16 cellular contexts compared by ENCODE assay signal in genomic region chr2:110124038-110124825, GRCh38. TPM values are rescaled to one million over a fixed set of nuclear protein-coding genes. Genes with fewer than 3 reads are reported as not detected.
DNase-seq lines count a peak whose midpoint lies in the region; ATAC-seq and TF ChIP-seq lines count a peak whose summit lies in the region.
"Had no signal": no experiment of that assay in that cellular context is flagged by ENCODE, and none has a peak within 500 bp of the region (broad histone marks: within the 10 kb centered on the region; RNA-seq: fewer than 3 reads in every experiment).

No MANE protein-coding gene starts in this region.

- no peaks in the 10 kb centered on the region for H3K9me2 ChIP-seq in MM.1S (replicated peaks; ENCODE audit: insufficient read depth, low read length)
- H3K9me2 ChIP-seq in PC-9 (ENCODE audit: insufficient read depth), result no peaks in the 10 kb centered on the region

- no peak overlapping the region for H2AFZ ChIP-seq in MM.1S (ENCODE audit: low read length)
- peak overlapping the region; percentile 23 for H2AFZ ChIP-seq in osteoblast (ENCODE audit: low read length)
- H2AFZ ChIP-seq in PC-9, result no peak overlapping the region

- intact Hi-C loops in PC-9 (cut with micrococcal nuclease; ENCODE audit: unreplicated experiment), result no loop called here

- H3K27me3 ChIP-seq in MM.1S (replicated peaks; ENCODE audit: insufficient read depth, low read length) (no peaks in the 10 kb centered on the region), osteoblast (ENCODE audit: insufficient read depth, low read length) (no peaks in the 10 kb centered on the region), PC-9 (ENCODE audit: insufficient read depth, low read depth) (no peaks in the 10 kb centered on the region)

- H3K4me3 ChIP-seq in MM.1S (ENCODE audit: low read length) (no peak overlapping the region), osteoblast (ENCODE audit: insufficient read depth, low read length) (no peak overlapping the region), PC-9 (no peak overlapping the region)
- H3K4me3 ChIP-seq: SK-N-MC had no signal

- peak; percentile 12 for DNase-seq in NCI-H2171 treated with DMSO at 0.1 percent for 48 hours (lab: John Stamatoyannopoulos, UW)
- no peak for DNase-seq in NCI-H2171 (lab: John Stamatoyannopoulos, UW)
- DNase-seq in MM.1S, result peak; percentile 45
- peak; percentile 19 for DNase-seq in RPMI8226
- no peak for DNase-seq in osteoblast (ENCODE audit: insufficient read length, low spot score, missing footprints)
- DNase-seq in NCI-H2196 (lab: John Stamatoyannopoulos, UW; ENCODE audit: unreplicated experiment), result no peak
- no peak for DNase-seq in PC-9
- DNase-seq: C1 segment of cervical spinal cord, H9, MV-4-11, NCI-H1417 treated with DMSO at 0.1 percent for 48 hours, NCI-H2081 treated with DMSO at 0.1 percent for 48 hours, PC-3 had no signal

- H4K20me1 ChIP-seq in MM.1S (ENCODE audit: insufficient read depth, low read length) (no peaks in the 10 kb centered on the region), osteoblast (ENCODE audit: insufficient read depth, low read length) (no peaks in the 10 kb centered on the region), PC-9 (ENCODE audit: insufficient read depth) (no peaks in the 10 kb centered on the region)

- H3K4me2 ChIP-seq in MM.1S (ENCODE audit: low read depth, low read length), result no peak overlapping the region
- H3K4me2 ChIP-seq in osteoblast (ENCODE audit: insufficient read depth, low read length), result no peak overlapping the region
- no peak overlapping the region for H3K4me2 ChIP-seq in PC-9

- H3K4me1 ChIP-seq in MM.1S (ENCODE audit: low read length), result peaks cover 12% of the 10 kb centered on the region; the same call in 1 of the 2 replicates
- peaks cover 29% of the 10 kb centered on the region for H3K4me1 ChIP-seq in osteoblast (ENCODE audit: insufficient read depth, low read length)
- 0 out of 2 replicates have a peak, but pooled peaks cover 3% of the 10 kb centered on the region for H3K4me1 ChIP-seq in PC-9 (replicated peaks; ENCODE audit: insufficient read depth)

- TF ChIP-seq CTCF in MM.1S (IDR thresholded peaks at IDR 0.05; ENCODE audit: low read length) (peak; percentile 21; the same call in 1 of the 2 replicates), osteoblast (IDR thresholded peaks at IDR 0.05; ENCODE audit: extremely low read depth, low read depth, low read length) (no peak), PC-9 (conservative IDR thresholded peaks at IDR 0.05) (no peak)

- ATAC-seq in GM19397 (IDR thresholded peaks at IDR 0.05; ENCODE audit: unreplicated experiment), result no peak
- ATAC-seq: PC-3, Right ventricle myocardium inferior had no signal

- H3K27ac ChIP-seq in MM.1S (ENCODE audit: low read length), result no peak overlapping the region
- peak overlapping the region; percentile 72 for H3K27ac ChIP-seq in osteoblast (ENCODE audit: low read depth, low read length)
- no peak overlapping the region for H3K27ac ChIP-seq in PC-9
- H3K27ac ChIP-seq: SK-N-MC had no signal

- H3K9ac ChIP-seq in MM.1S (ENCODE audit: low read length), result no peak overlapping the region

- H3K79me2 ChIP-seq in MM.1S (ENCODE audit: low read length) (no peaks in the 10 kb centered on the region), osteoblast (ENCODE audit: insufficient read depth, low read length) (no peaks in the 10 kb centered on the region), PC-9 (ENCODE audit: low read depth) (no peaks in the 10 kb centered on the region)

- H3K36me3 ChIP-seq in MM.1S (replicated peaks; ENCODE audit: insufficient read depth, low read length) (no peaks in the 10 kb centered on the region), osteoblast (ENCODE audit: insufficient read depth, low read length) (no peaks in the 10 kb centered on the region), PC-9 (ENCODE audit: low read depth) (no peaks in the 10 kb centered on the region)

- POLR2A ChIA-PET in PC-9 (lab: Charles Lee; ENCODE audit: unreplicated experiment), result no interaction called here

- no peaks in the 10 kb centered on the region for H3F3A ChIP-seq in MM.1S (ENCODE audit: insufficient read depth, low read length)
- H3F3A ChIP-seq in PC-9 (ENCODE audit: insufficient read depth, low read depth), result no peaks in the 10 kb centered on the region

- CTCF ChIA-PET in PC-9 (lab: Charles Lee), result no interaction called here

- BruUV-seq in PC-9 (replicated peaks; lab: Mats Ljungman, UMichigan), result no TSS peak

- H3K9me3 ChIP-seq in MM.1S (replicated peaks; ENCODE audit: insufficient read depth, low read length) (no peaks in the 10 kb centered on the region), osteoblast (ENCODE audit: low read depth, low read length) (no peaks in the 10 kb centered on the region), PC-9 (ENCODE audit: insufficient read depth, low read depth) (no peaks in the 10 kb centered on the region)

RNA-seq across cellular contexts. Expression of gene MALL, which starts 8.6 kb away (rescaled TPM):
- total RNA-seq in osteoblast (4.4 and 5.1 TPM in 2 replicates), PC-9 (2021) (28.1 and 32.4 TPM in 2 replicates)

Comparison
In these comparisons a context has a peak if more than half of its experiments do, and no peak if none do; other contexts are left out.
1. DNase-seq: peak in NCI-H2171 treated with DMSO at 0.1 percent for 48 hours (single experiment), MM.1S (single experiment) and RPMI8226 (single experiment); none in NCI-H2171 (single experiment), osteoblast (single experiment), NCI-H2196 (single experiment) and PC-9 (0 of 2).